Comparison of ENCODE assay signal across 7 cellular contexts in the genomic region with DNA sequence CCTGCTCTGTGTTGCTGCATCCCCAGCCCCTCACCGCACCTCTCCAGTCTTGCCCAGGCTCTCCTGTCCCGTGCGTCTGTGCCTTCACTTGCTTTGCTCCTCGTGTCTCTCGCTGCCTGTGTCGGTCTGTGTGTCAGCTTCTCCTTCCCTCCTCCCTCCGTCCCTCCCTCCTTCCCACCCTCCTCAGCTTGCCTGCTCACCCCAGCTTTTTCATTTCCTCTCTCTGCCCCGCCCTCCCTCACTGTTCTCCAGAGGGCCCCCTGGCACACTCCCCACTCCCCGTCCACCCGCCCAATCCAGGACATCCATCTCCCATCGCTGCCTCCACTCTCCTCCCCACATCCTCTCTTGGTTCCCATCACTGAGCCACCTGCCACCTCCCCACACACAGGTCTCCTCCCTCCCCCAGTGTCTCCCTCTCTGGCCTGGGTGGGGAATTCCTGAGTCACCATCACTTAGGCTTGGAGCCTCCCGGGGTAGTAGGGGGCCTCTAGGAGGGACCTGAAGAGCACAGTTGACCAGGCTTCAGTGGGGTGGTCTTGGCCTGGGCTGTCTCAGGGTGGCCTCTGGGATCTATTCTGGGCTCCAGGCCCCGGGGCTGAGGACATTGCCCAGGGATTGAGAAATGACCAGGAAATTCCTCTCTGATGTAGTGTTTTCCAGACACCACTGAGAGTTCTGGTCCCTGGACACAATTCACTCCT. TPM values are rescaled to one million over a fixed set of nuclear protein-coding genes. Genes with fewer than 3 reads are reported as not detected.
A peak's percentile ranks its signal among the peaks of the same experiment; 100 is the strongest.
DNase-seq lines count a peak whose midpoint lies in the region; ATAC-seq, FAIRE-seq and TF ChIP-seq lines count a peak whose summit lies in the region.

A gene with protein sequence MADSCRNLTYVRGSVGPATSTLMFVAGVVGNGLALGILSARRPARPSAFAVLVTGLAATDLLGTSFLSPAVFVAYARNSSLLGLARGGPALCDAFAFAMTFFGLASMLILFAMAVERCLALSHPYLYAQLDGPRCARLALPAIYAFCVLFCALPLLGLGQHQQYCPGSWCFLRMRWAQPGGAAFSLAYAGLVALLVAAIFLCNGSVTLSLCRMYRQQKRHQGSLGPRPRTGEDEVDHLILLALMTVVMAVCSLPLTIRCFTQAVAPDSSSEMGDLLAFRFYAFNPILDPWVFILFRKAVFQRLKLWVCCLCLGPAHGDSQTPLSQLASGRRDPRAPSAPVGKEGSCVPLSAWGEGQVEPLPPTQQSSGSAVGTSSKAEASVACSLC (minus strand): TSS at position 132 of the 704 bp plus-strand sequence. CDS start 864 bp downstream, outside the sequence.

- H3K79me2 ChIP-seq in PC-9 (ENCODE audit: low read depth) (no peaks in the 10 kb centered on the region), endothelial cell of umbilical vein (ENCODE audit: control insufficient read depth, insufficient read depth, low read length) (no peaks in the 10 kb centered on the region)

- no peaks in the 10 kb centered on the region for H3K27me3 ChIP-seq in PC-9 (ENCODE audit: insufficient read depth, low read depth)
- H3K27me3 ChIP-seq in endothelial cell of umbilical vein (ENCODE audit: control insufficient read depth in 2 of 2, insufficient read depth in 2 of 2, low read length in 2 of 2): no peaks in the 10 kb centered on the region

- H3K4me3 Mint-ChIP-seq in osteocyte (ENCODE audit: unreplicated experiment): peak within 1 kb of the TSS; percentile 9

- H3K4me3 ChIP-seq in PC-9: no peak within 1 kb of the TSS
- H3K4me3 ChIP-seq in endothelial cell of umbilical vein (replicated peaks in 1 of 3; ENCODE audit: insufficient read depth in 1 of 3, low read depth in 1 of 3, low read length in 3 of 3): no peak within 1 kb of the TSS

- POLR2A ChIA-PET in PC-9 (lab: Charles Lee; ENCODE audit: unreplicated experiment): interaction anchor here (0.6 kb wide), 1 partner anchor 24 kb away, joined by 8 read pairs; a partner anchor contains a TSS
- POLR2A ChIA-PET in endothelial cell of umbilical vein (lab: Charles Lee): interaction anchor here (1.5 kb wide), 1 partner anchor 36 kb away, joined by 8 read pairs; a partner anchor contains a TSS

- no peaks in the 10 kb centered on the region for H3K9me3 ChIP-seq in PC-9 (ENCODE audit: insufficient read depth, low read depth)
- H3K9me3 ChIP-seq in endothelial cell of umbilical vein (replicated peaks; ENCODE audit: control insufficient read depth, insufficient read depth, low read length): no peaks in the 10 kb centered on the region

- peak within 1 kb of the TSS; percentile 83 for H3K27ac Mint-ChIP-seq in osteocyte (ENCODE audit: unreplicated experiment)

- H3K9me2 ChIP-seq in PC-9 (ENCODE audit: insufficient read depth): no peaks in the 10 kb centered on the region

- TF ChIP-seq CTCF in PC-9 (conservative IDR thresholded peaks at IDR 0.05): no peak
- no peak for TF ChIP-seq CTCF in endothelial cell of umbilical vein (IDR thresholded peaks at IDR 0.05; ENCODE audit: extremely low read depth in 1 of 2, insufficient read depth in 1 of 2, low read depth in 1 of 2, low read length in 2 of 2)
- no peak for TF ChIP-seq CTCF in osteocyte (IDR thresholded peaks at IDR 0.05)

- no peak within 1 kb of the TSS for H3K9ac ChIP-seq in endothelial cell of umbilical vein (replicated peaks; ENCODE audit: extremely low read depth, insufficient read depth, low read length)

- CTCF ChIA-PET in PC-9 (lab: Charles Lee) (no interaction called here), endothelial cell of umbilical vein (lab: Charles Lee) (interaction anchor here (0.6 to 2.3 kb wide), 6 partner anchors 11 to 366 kb away, joined by 3 to 15 read pairs (median 4); no protein-coding TSS in a partner anchor)

- H3K27ac ChIP-seq in PC-9 (no peak within 1 kb of the TSS), endothelial cell of umbilical vein (ENCODE audit: insufficient read depth, low read depth, low read length) (no peak within 1 kb of the TSS)

- no TSS peak for BruUV-seq in PC-9 (replicated peaks; lab: Mats Ljungman, UMichigan)
- no TSS peak for BruUV-seq in endothelial cell of umbilical vein (replicated peaks; lab: Mats Ljungman, UMichigan)

- H3K36me3 ChIP-seq in PC-9 (ENCODE audit: low read depth) (no peaks in the 10 kb centered on the region), endothelial cell of umbilical vein (ENCODE audit: control insufficient read depth in 2 of 2, extremely low read depth in 1 of 2, insufficient read depth in 2 of 2, low read length in 2 of 2) (no peaks in the 10 kb centered on the region)

- intact Hi-C loops in PC-9 (cut with micrococcal nuclease; ENCODE audit: unreplicated experiment): no loop called here
- intact Hi-C loops in endothelial cell of umbilical vein (cut with micrococcal nuclease): no loop called here

- H4K20me1 ChIP-seq in PC-9 (ENCODE audit: insufficient read depth) (no peaks in the 10 kb centered on the region), endothelial cell of umbilical vein (replicated peaks; ENCODE audit: control insufficient read depth, extremely low read depth, insufficient read depth, low read length) (no peaks in the 10 kb centered on the region)

- no peak for ATAC-seq in HG02852 (IDR thresholded peaks at IDR 0.05; ENCODE audit: unreplicated experiment)

- no peaks in the 10 kb centered on the region for H3K27me3 Mint-ChIP-seq in osteocyte (ENCODE audit: unreplicated experiment)

- dilution Hi-C loops in endothelial cell of umbilical vein (cut with MboI; ENCODE audit: extremely low pct_ligation_motif_present, low sequenced_read_pairs): no loop called here

- H3K4me1 Mint-ChIP-seq in osteocyte (ENCODE audit: unreplicated experiment): peaks cover 38% of the 10 kb centered on the region

- DNase-seq in PC-9 (no peak), endothelial cell of umbilical vein (ENCODE audit: low read depth, low spot score) (peak; percentile 42), osteocyte (ENCODE audit: extremely low spot score, unreplicated experiment) (no peak), globus pallidus (ENCODE audit: low spot score) (no peak), medulla oblongata (ENCODE audit: extremely low spot score) (no peak)

- H3K36me3 Mint-ChIP-seq in osteocyte (ENCODE audit: unreplicated experiment): no peaks in the 10 kb centered on the region

- peak; percentile 30 for TF ChIP-seq POLR2A in GM15510 (IDR thresholded peaks at IDR 0.05; ENCODE audit: borderline replicate concordance, extremely low read depth, insufficient read length)
- TF ChIP-seq POLR2A in endothelial cell of umbilical vein (IDR thresholded peaks at IDR 0.05; ENCODE audit: low read depth, low read length): no peak

- H3K4me1 ChIP-seq in PC-9 (replicated peaks; ENCODE audit: insufficient read depth): peaks cover 5% of the 10 kb centered on the region; the same call in 1 of the 2 replicates
- H3K4me1 ChIP-seq in endothelial cell of umbilical vein (ENCODE audit: control insufficient read depth, extremely low read depth, insufficient read depth, low read length): peaks cover 12% of the 10 kb centered on the region

- H2AFZ ChIP-seq in PC-9: no peak within 1 kb of the TSS
- H2AFZ ChIP-seq in endothelial cell of umbilical vein (ENCODE audit: low read depth, low read length): peak within 1 kb of the TSS; percentile 89

- peaks cover 7% of the 10 kb centered on the region; the same call in 1 of the 2 replicates for H3F3A ChIP-seq in PC-9 (ENCODE audit: insufficient read depth, low read depth)

- FAIRE-seq in endothelial cell of umbilical vein (lab: Jason Lieb, UNC): no peak

- H3K4me2 ChIP-seq in PC-9 (0 out of 2 replicates have a peak within 1 kb of the TSS, but pooled peaks have one; percentile 0), endothelial cell of umbilical vein (ENCODE audit: insufficient read depth, low read length) (no peak within 1 kb of the TSS)

- H3K9me3 Mint-ChIP-seq in osteocyte (ENCODE audit: unreplicated experiment): no peaks in the 10 kb centered on the region

- no peaks in the 10 kb centered on the region for H3K9me1 ChIP-seq in endothelial cell of umbilical vein (replicated peaks; ENCODE audit: control insufficient read depth, extremely low read depth, insufficient read depth, low read length)

TF ChIP-seq in endothelial cell of umbilical vein, 7 proteins besides CTCF, POLR2A, EP300 and RAD21:
- TF ChIP-seq JUN (IDR thresholded peaks at IDR 0.05; ENCODE audit: borderline replicate concordance, insufficient read depth, insufficient read length, low read depth) (no peak), POLR2AphosphoS5 (IDR thresholded peaks at IDR 0.05; ENCODE audit: insufficient read depth, low read depth, low read length) (no peak), GATA2 (IDR thresholded peaks at IDR 0.05; ENCODE audit: insufficient read depth, insufficient read length, low read depth, low read length) (no peak), EZH2 (IDR thresholded peaks at IDR 0.05; ENCODE audit: borderline replicate concordance, low read depth, low read length, severe bottlenecking) (no peak), FOS (IDR thresholded peaks at IDR 0.05; ENCODE audit: borderline replicate concordance, insufficient read depth, low read length) (no peak), MYC (IDR thresholded peaks at IDR 0.05; ENCODE audit: low read depth, low read length) (no peak)
- TF ChIP-seq, protein P1, sequence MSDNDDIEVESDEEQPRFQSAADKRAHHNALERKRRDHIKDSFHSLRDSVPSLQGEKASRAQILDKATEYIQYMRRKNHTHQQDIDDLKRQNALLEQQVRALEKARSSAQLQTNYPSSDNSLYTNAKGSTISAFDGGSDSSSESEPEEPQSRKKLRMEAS (IDR thresholded peaks at IDR 0.05; ENCODE audit: insufficient read depth, insufficient read length): no peak

RNA-seq across cellular contexts. Expression of the gene that starts here (rescaled TPM):
- total RNA-seq in PC-9 (2021) (0.28 TPM in 1 of 2 replicates, not detected in the other), endothelial cell of umbilical vein (0.55 and 1.1 TPM in 2 replicates), osteocyte (0.31 and 0.38 TPM in 2 replicates)
- polyA plus RNA-seq in endothelial cell of umbilical vein: 2.7 and 3.8 TPM in 2 replicates
- polyA plus RNA-seq in endothelial cell of umbilical vein (2011; cell fraction: cytosol; rRNA removed): 1.2 and 1.7 TPM in 2 replicates
- 2.7 and 3.8 TPM in 2 replicates for polyA plus RNA-seq in endothelial cell of umbilical vein (2011; cell fraction: nucleus; rRNA removed)
- 0.58 and 1.2 TPM in 2 replicates for polyA plus RNA-seq in endothelial cell of umbilical vein (2012)
- 0.74 and 0.85 TPM in 2 replicates for polyA minus RNA-seq in endothelial cell of umbilical vein
- not detected for polyA minus RNA-seq in endothelial cell of umbilical vein (2011; cell fraction: cytosol; rRNA and poly(A)+ RNA removed)
- polyA minus RNA-seq in endothelial cell of umbilical vein (2011; cell fraction: nucleus; rRNA and poly(A)+ RNA removed): 0.67 and 1.1 TPM in 2 replicates
